Comparison of ENCODE assay signal across 8 cellular contexts in genomic region chr2:70984576-70985282, GRCh38. TPM values are rescaled to one million over a fixed set of nuclear protein-coding genes. Genes with fewer than 3 reads are reported as not detected.
DNase-seq lines count a peak whose midpoint lies in the region; ATAC-seq, FAIRE-seq and TF ChIP-seq lines count a peak whose summit lies in the region.

No MANE protein-coding gene starts in this region.

- no peak overlapping the region for H3K4me3 ChIP-seq in astrocyte (ENCODE audit: insufficient read depth, low read depth, low read length)
- H3K4me3 ChIP-seq in keratinocyte (ENCODE audit: control insufficient read depth in 2 of 3, extremely low read depth in 1 of 3, insufficient read depth in 2 of 3, low read depth in 1 of 3, low read length in 3 of 3) = no peak overlapping the region

- no peaks in the 10 kb centered on the region for H3K9me3 Mint-ChIP-seq in astrocyte (ENCODE audit: unreplicated experiment)

- H3K9me1 ChIP-seq in keratinocyte (ENCODE audit: control insufficient read depth, extremely low read depth, insufficient read depth, low read length) = no peaks in the 10 kb centered on the region

- H3K4me1 Mint-ChIP-seq in astrocyte (ENCODE audit: low read depth, unreplicated experiment) = no peaks in the 10 kb centered on the region

- FAIRE-seq in astrocyte (lab: Jason Lieb, UNC) = no peak
- FAIRE-seq in keratinocyte (lab: Jason Lieb, UNC) = no peak

- ATAC-seq in GM18868 (IDR thresholded peaks at IDR 0.05; ENCODE audit: unreplicated experiment) = peak; percentile 97
- peak; percentile 97 for ATAC-seq in HG03135 (IDR thresholded peaks at IDR 0.05; ENCODE audit: unreplicated experiment)

- peaks cover 7% of the 10 kb centered on the region for H3K36me3 ChIP-seq in astrocyte (ENCODE audit: insufficient read depth, low read length)
- H3K36me3 ChIP-seq in keratinocyte (ENCODE audit: control insufficient read depth in 2 of 2, extremely low read depth in 1 of 2, insufficient read depth in 2 of 2, low read length in 2 of 2) = peaks cover 14 to 37% of the 10 kb centered on the region in 2 experiments

- peak; percentile 53 for TF ChIP-seq CTCF in astrocyte (IDR thresholded peaks at IDR 0.05; ENCODE audit: insufficient read depth, low read depth, low read length)
- TF ChIP-seq CTCF in keratinocyte (optimal IDR thresholded peaks at IDR 0.05 in 1 of 3, IDR thresholded peaks at IDR 0.05 in 1 of 3, conservative IDR thresholded peaks at IDR 0.05 in 1 of 3; ENCODE audit: extremely low read depth in 1 of 3, insufficient read depth in 2 of 3, low read length in 3 of 3) = peak; percentile 71 to 90 (median 85)

- H3K4me1 ChIP-seq in astrocyte (ENCODE audit: insufficient read depth, low read length) = no peaks in the 10 kb centered on the region
- no peaks in the 10 kb centered on the region for H3K4me1 ChIP-seq in keratinocyte (ENCODE audit: control insufficient read depth, extremely low read depth, insufficient read depth, low read length)

- peak overlapping the region; percentile 29 for H3K27ac Mint-ChIP-seq in astrocyte (ENCODE audit: unreplicated experiment)

- dilution Hi-C loops in keratinocyte (cut with MboI; ENCODE audit: extremely low pct_ligation_motif_present, low sequenced_read_pairs) = no loop called here

- DNase-seq in 8988T (peak; percentile 92), T-helper 9 cell (peak; percentile 77), astrocyte (ENCODE audit: low read depth) (no peak), keratinocyte (ENCODE audit: low read depth, low spot score) (no peak), KG1 (lab: John Stamatoyannopoulos, UW) (no peak)
- peak; percentile 71 to 82 for DNase-seq in stimulated activated CD4-positive, alpha-beta T cell treated with anti-CD3 and anti-CD28 coated beads, Interleukin-4, amount 100 ng/mL, for 48 hours (ENCODE audit: low read depth in 2 of 2)

- H3K4me3 Mint-ChIP-seq in astrocyte (ENCODE audit: unreplicated experiment) = no peak overlapping the region

- H2AFZ ChIP-seq in astrocyte (ENCODE audit: low read depth, low read length) = no peak overlapping the region
- H2AFZ ChIP-seq in keratinocyte (ENCODE audit: control insufficient read depth, low read length) = no peak overlapping the region

- H3K9me3 ChIP-seq in astrocyte (ENCODE audit: insufficient read depth, low read depth, low read length) (no peaks in the 10 kb centered on the region), keratinocyte (ENCODE audit: control insufficient read depth, low read depth, low read length) (no peaks in the 10 kb centered on the region)

- H3K27me3 Mint-ChIP-seq in astrocyte (ENCODE audit: low read depth, unreplicated experiment) = peaks cover 5% of the 10 kb centered on the region

- no peak overlapping the region for H3K27ac ChIP-seq in astrocyte (ENCODE audit: low read depth, low read length)
- no peak overlapping the region for H3K27ac ChIP-seq in keratinocyte (ENCODE audit: control insufficient read depth, insufficient read depth, low read length)

- H3K27me3 ChIP-seq in astrocyte (ENCODE audit: insufficient read depth, low read length) = no peaks in the 10 kb centered on the region
- no peaks in the 10 kb centered on the region for H3K27me3 ChIP-seq in keratinocyte (ENCODE audit: control insufficient read depth, extremely low read depth, insufficient read depth, low read length)

- peaks cover 24% of the 10 kb centered on the region for H3K36me3 Mint-ChIP-seq in astrocyte (ENCODE audit: low read depth, unreplicated experiment)

- H4K20me1 ChIP-seq in astrocyte (ENCODE audit: insufficient read depth, low read length) (peaks cover 33% of the 10 kb centered on the region), keratinocyte (ENCODE audit: control insufficient read depth, extremely low read depth, insufficient read depth, low read length) (no peaks in the 10 kb centered on the region)

- no peak overlapping the region for H3K4me2 ChIP-seq in astrocyte (ENCODE audit: low read length)
- H3K4me2 ChIP-seq in keratinocyte (ENCODE audit: control insufficient read depth, extremely low read depth, insufficient read depth, low read depth, low read length) = no peak overlapping the region

- H3K9ac ChIP-seq in astrocyte (ENCODE audit: low read length) (no peak overlapping the region), keratinocyte (ENCODE audit: control insufficient read depth, extremely low read depth, insufficient read depth, low read length) (no peak overlapping the region)

- H3K79me2 ChIP-seq in astrocyte (ENCODE audit: insufficient read depth, low read length) (no peaks in the 10 kb centered on the region), keratinocyte (ENCODE audit: control insufficient read depth, insufficient read depth, low read length) (no peaks in the 10 kb centered on the region)

RNA-seq across cellular contexts. Expression of gene ANKRD53, which starts 6.3 kb away (rescaled TPM):
- 0.94 and 1.1 TPM in 2 replicates for total RNA-seq in astrocyte
- polyA plus RNA-seq in keratinocyte = 0.05 to 0.15 TPM in 2 of 3 replicates, not detected in the other
- polyA plus RNA-seq in keratinocyte (2011; ENCODE audit: low read depth) = not detected
- polyA plus RNA-seq in keratinocyte (2011; cell fraction: cytosol; rRNA removed) = 0.04 and 0.13 TPM in 2 replicates
- polyA plus RNA-seq in keratinocyte (2011; cell fraction: nucleus; rRNA removed) = 0.05 and 0.48 TPM in 2 replicates
- polyA plus RNA-seq in keratinocyte (2012; ENCODE audit: low replicate concordance) = 0.07 TPM in 1 of 2 replicates, not detected in the other
- 0.13 TPM in 1 of 3 replicates, not detected in the others for polyA minus RNA-seq in keratinocyte
- not detected for polyA minus RNA-seq in keratinocyte (2011; cell fraction: cytosol; rRNA and poly(A)+ RNA removed)
- polyA minus RNA-seq in keratinocyte (2011; cell fraction: nucleus; rRNA and poly(A)+ RNA removed) = not detected in 2 replicates

RNA-seq across cellular contexts. Expression of gene TEX261, which starts 9.9 kb away (rescaled TPM):
- 44.7 and 47.8 TPM in 2 replicates for total RNA-seq in astrocyte
- polyA plus RNA-seq in keratinocyte = 66.3 to 78.8 TPM (median 66.6 TPM) in 3 replicates
- polyA plus RNA-seq in keratinocyte (2011; ENCODE audit: low read depth) = 5.9 TPM
- polyA plus RNA-seq in keratinocyte (2011; cell fraction: cytosol; rRNA removed) = 50.2 and 67.7 TPM in 2 replicates
- polyA plus RNA-seq in keratinocyte (2011; cell fraction: nucleus; rRNA removed) = 53.6 and 55.7 TPM in 2 replicates
- 15.2 and 46.3 TPM in 2 replicates for polyA plus RNA-seq in keratinocyte (2012; ENCODE audit: low replicate concordance)
- polyA minus RNA-seq in keratinocyte = 67.2 to 100 TPM (median 72.0 TPM) in 3 replicates
- polyA minus RNA-seq in keratinocyte (2011; cell fraction: cytosol; rRNA and poly(A)+ RNA removed) = 28.6 TPM
- 16.1 and 48.0 TPM in 2 replicates for polyA minus RNA-seq in keratinocyte (2011; cell fraction: nucleus; rRNA and poly(A)+ RNA removed)

RNA-seq across cellular contexts. Expression of gene ATP6V1B1, which starts 49.0 kb away (rescaled TPM):
- total RNA-seq in astrocyte = not detected in 2 replicates
- polyA plus RNA-seq in keratinocyte = 0.13 TPM in 1 of 3 replicates, not detected in the others
- 0.62 TPM for polyA plus RNA-seq in keratinocyte (2011; ENCODE audit: low read depth)
- polyA plus RNA-seq in keratinocyte (2011; cell fraction: cytosol; rRNA removed) = not detected in 2 replicates
- polyA plus RNA-seq in keratinocyte (2011; cell fraction: nucleus; rRNA removed) = 0.37 and 0.55 TPM in 2 replicates
- not detected in 2 replicates for polyA plus RNA-seq in keratinocyte (2012; ENCODE audit: low replicate concordance)
- polyA minus RNA-seq in keratinocyte = not detected in 3 replicates
- not detected for polyA minus RNA-seq in keratinocyte (2011; cell fraction: cytosol; rRNA and poly(A)+ RNA removed)
- not detected in 2 replicates for polyA minus RNA-seq in keratinocyte (2011; cell fraction: nucleus; rRNA and poly(A)+ RNA removed)

Comparison
In these comparisons a context has a peak if more than half of its experiments do, and no peak if none do; other contexts are left out.
1. DNase-seq: peak in 8988T (single experiment), T-helper 9 cell (single experiment) and stimulated activated CD4-positive, alpha-beta T cell treated with anti-CD3 and anti-CD28 coated beads, Interleukin-4, amount 100 ng/mL, for 48 hours (2 of 2); none in astrocyte (single experiment), keratinocyte (single experiment) and KG1 (single experiment).